8 cellular contexts compared by ENCODE assay signal in the genomic region with DNA sequence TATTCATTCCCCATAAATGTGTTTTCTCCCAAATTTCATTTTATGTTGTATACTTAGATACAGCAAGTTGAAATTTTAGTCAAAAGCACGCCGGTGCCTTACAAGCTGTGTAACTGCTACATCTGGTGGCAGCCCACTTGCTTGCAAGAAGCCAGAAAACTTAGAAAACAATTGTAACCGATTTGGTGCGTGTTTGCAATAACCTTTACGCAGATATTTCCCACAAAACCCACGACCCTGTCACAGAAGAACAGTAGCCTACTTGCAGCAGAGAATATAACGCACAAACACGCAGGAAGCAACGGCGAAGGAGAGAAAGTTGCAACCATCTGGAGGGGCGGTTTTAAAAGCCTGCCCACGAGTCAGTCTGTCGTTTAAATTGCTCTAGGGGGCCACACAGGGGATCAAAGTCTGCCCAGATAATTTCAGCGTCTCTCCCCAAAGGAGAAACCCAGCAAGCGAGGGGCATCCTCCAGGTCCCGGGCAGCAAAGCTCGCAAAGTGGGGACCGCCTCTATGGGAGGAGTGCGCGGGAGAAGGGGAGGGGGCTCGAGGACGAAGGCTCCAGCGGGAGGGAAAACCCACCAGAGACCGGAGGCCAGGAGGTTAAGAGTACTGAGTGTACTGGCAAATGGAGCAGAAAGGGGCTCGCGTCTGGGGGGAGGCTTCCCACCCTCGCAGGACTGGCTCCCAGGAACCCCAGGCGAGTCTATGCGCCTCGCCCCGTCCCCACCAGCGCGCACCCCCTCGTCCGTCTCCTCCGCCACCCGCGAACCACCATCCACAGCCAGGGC. TPM values are rescaled to one million over a fixed set of nuclear protein-coding genes. Genes with fewer than 3 reads are reported as not detected.
DNase-seq lines count a peak whose midpoint lies in the region; ATAC-seq and TF ChIP-seq lines count a peak whose summit lies in the region.

No MANE protein-coding gene starts in this region.

- peak overlapping the region; percentile 96 for H2AK5ac ChIP-seq in neuronal stem cell (ENCODE audit: low read depth, low read length)

- H3K14ac ChIP-seq in neuronal stem cell (ENCODE audit: low read length), result peak overlapping the region; percentile 97

- peaks cover 0 to 18% of the 10 kb centered on the region in 2 donors for H3K4me1 ChIP-seq in neuronal stem cell (ENCODE audit: control insufficient read depth in 2 of 2, insufficient read depth in 1 of 2, low read depth in 1 of 2, low read length in 2 of 2)
- H3K4me1 ChIP-seq in subcutaneous abdominal adipose tissue (ENCODE audit: control insufficient read depth in 5 of 5, insufficient read depth in 5 of 5, low read length in 5 of 5), result peaks cover 0 to 26% (median 20%) of the 10 kb centered on the region in 5 donors

- peak overlapping the region; percentile 85 for H3K23ac ChIP-seq in neuronal stem cell (ENCODE audit: low read depth, low read length, poor library complexity)

- H3K36me3 ChIP-seq in neuronal stem cell (replicated peaks in 1 of 2; ENCODE audit: control insufficient read depth in 2 of 2, insufficient read depth in 2 of 2, low read length in 2 of 2) (no peaks in the 10 kb centered on the region), subcutaneous abdominal adipose tissue (ENCODE audit: control insufficient read depth in 5 of 5, insufficient read depth in 5 of 5, low read length in 5 of 5) (no peaks in the 10 kb centered on the region)

- H3K27ac ChIP-seq in neuronal stem cell (replicated peaks; ENCODE audit: low read length) (peak overlapping the region; percentile 98), subcutaneous abdominal adipose tissue (ENCODE audit: low read depth, low read length) (peak overlapping the region; percentile 80)

- WGBS in neuronal stem cell (ENCODE audit: extremely low coverage in 2 of 2, insufficient read length in 2 of 2, insufficient replicate concordance in 1 of 2), 2 donors, result no CpG with 5 or more reads among the region's 38 CpGs

- H3K18ac ChIP-seq in neuronal stem cell (ENCODE audit: low read length), result peak overlapping the region; percentile 100

- no peaks in the 10 kb centered on the region for H3K79me1 ChIP-seq in neuronal stem cell (ENCODE audit: low read depth, low read length)

- peak; percentile 21 for ATAC-seq in GM18511 (IDR thresholded peaks at IDR 0.05; ENCODE audit: unreplicated experiment)

- H3K4me3 ChIP-seq in AG09309 (ENCODE audit: control insufficient read depth, low read depth, low read length) (peak overlapping the region; percentile 70), neuronal stem cell (ENCODE audit: low read length in 2 of 2) (peak overlapping the region; percentile 78 to 99), subcutaneous abdominal adipose tissue (ENCODE audit: low read depth in 1 of 5, low read length in 5 of 5) (peak overlapping the region; percentile 89 to 95 (median 92))

- peak overlapping the region; percentile 99 for H3K9ac ChIP-seq in neuronal stem cell (ENCODE audit: low read depth, low read length, poor library complexity)
- peak overlapping the region; percentile 78 to 91 (median 79) for H3K9ac ChIP-seq in subcutaneous abdominal adipose tissue (ENCODE audit: low read length in 5 of 5)

- H3K4ac ChIP-seq in neuronal stem cell (ENCODE audit: low read length), result peak overlapping the region; percentile 37

- H2BK5ac ChIP-seq in neuronal stem cell (ENCODE audit: low read length), result peak overlapping the region; percentile 93

- no peaks in the 10 kb centered on the region for H3K27me3 ChIP-seq in neuronal stem cell (ENCODE audit: control insufficient read depth in 3 of 3, insufficient read depth in 3 of 3, low read depth in 1 of 3, low read length in 3 of 3)
- H3K27me3 ChIP-seq in subcutaneous abdominal adipose tissue (ENCODE audit: control insufficient read depth in 5 of 5, insufficient read depth in 4 of 5, low read length in 5 of 5), result no peaks in the 10 kb centered on the region

- H4K91ac ChIP-seq in neuronal stem cell (ENCODE audit: low read depth, low read length, poor library complexity), result no peak overlapping the region

- peak overlapping the region; percentile 79 for H2BK120ac ChIP-seq in neuronal stem cell (ENCODE audit: low read depth, low read length)

- no peak overlapping the region for H2BK12ac ChIP-seq in neuronal stem cell (ENCODE audit: low read length)

- H2BK15ac ChIP-seq in neuronal stem cell (ENCODE audit: low read length), result no peak overlapping the region

- no peak overlapping the region for H4K8ac ChIP-seq in neuronal stem cell (ENCODE audit: low read depth, low read length)

- peak; percentile 69 for TF ChIP-seq CTCF in AG09309 (IDR thresholded peaks at IDR 0.05; ENCODE audit: control insufficient read depth, insufficient read depth, low read depth, low read length, missing control alignments)

- peak overlapping the region; percentile 51 for H3K4me2 ChIP-seq in neuronal stem cell (ENCODE audit: insufficient read depth, low read length, poor library complexity, severe bottlenecking)

- H3K9me3 ChIP-seq in neuronal stem cell (replicated peaks in 1 of 2; ENCODE audit: control insufficient read depth in 2 of 2, insufficient read depth in 1 of 2, low read depth in 1 of 2, low read length in 2 of 2) (no peaks in the 10 kb centered on the region), subcutaneous abdominal adipose tissue (ENCODE audit: control insufficient read depth in 5 of 5, low read length in 5 of 5) (no peaks in the 10 kb centered on the region)

- DNase-seq in AG09309 (ENCODE audit: low read depth) (peak; percentile 66), HS-27A (ENCODE audit: low read depth) (peak; percentile 7), RPMI8226 (peak; percentile 61), foreskin melanocyte (peak; percentile 50), neuronal stem cell (ENCODE audit: low spot score) (peak; percentile 37)
- peak; percentile 48 to 60 (median 52) for DNase-seq in activated naive CD4-positive, alpha-beta T cell (lab: John Stamatoyannopoulos, UW)

- H2AFZ ChIP-seq in neuronal stem cell (ENCODE audit: low read length), result peak overlapping the region; percentile 89

RNA-seq across cellular contexts. Expression of gene TLK1, which starts 1.2 kb away (rescaled TPM):
- polyA plus RNA-seq in neuronal stem cell (2013, experiment 1 of 2), result 34.0 TPM
- 30.7 TPM for polyA plus RNA-seq in neuronal stem cell (2013, experiment 2 of 2)

Comparison
In these comparisons a context has a peak if more than half of its experiments do, and no peak if none do; other contexts are left out.
1. Peak in every context shown above with its lines: DNase-seq, ATAC-seq, H3K4me3 ChIP-seq and H3K27ac ChIP-seq.
2. DNase-seq: peak in every context shown above with its lines; median percentile 66 in AG09309; 61 in RPMI8226; 52 in activated naive CD4-positive, alpha-beta T cell; 50 in foreskin melanocyte; 37 in neuronal stem cell; 7 in HS-27A.